In genomic region chr6:31805939-31806469, GRCh38 we compare ENCODE assay signal across 1 cellular context.
TF ChIP-seq lines count a peak whose summit lies in the region.

No MANE protein-coding gene starts in this region.

TF ChIP-seq in GM23338, 12 proteins besides CTCF, POLR2A, EP300 and RAD21 (continued from another document):
- TF ChIP-seq ZNF462 (CRISPR knock-in tag; IDR thresholded peaks at IDR 0.05) = no peak
- no peak for TF ChIP-seq ZNF114 (CRISPR knock-in tag; IDR thresholded peaks at IDR 0.05)
- TF ChIP-seq ETS1 (IDR thresholded peaks at IDR 0.05) = no peak
- no peak for TF ChIP-seq NANOG (IDR thresholded peaks at IDR 0.05; ENCODE audit: borderline replicate concordance)
- TF ChIP-seq EZH2phosphoT487 (IDR thresholded peaks at IDR 0.05; ENCODE audit: unreplicated experiment) = no peak
